Comparison of ENCODE assay signal across 23 cellular contexts in genomic region chr10:67005981-67006380, GRCh38.
"Had no signal": no experiment of that assay in that cellular context is flagged by ENCODE, and none has a peak within 500 bp of the region (broad histone marks: within the 10 kb centered on the region; RNA-seq: fewer than 3 reads in every experiment).

No MANE protein-coding gene starts in this region.

- H2AFZ ChIP-seq: PC-9 had no signal

- H3K4me3 ChIP-seq: PC-9, Peyer's patch, SJSA1, SK-N-MC had no signal

- H3K9me3 ChIP-seq: Peyer's patch, SJSA1 had no signal

- ATAC-seq: HepG2 had no signal

- H3K36me3 ChIP-seq: Peyer's patch, SJSA1 had no signal

- DNase-seq: IMR-90, KG1, NCI-H1092, NCI-H1105 treated with DMSO at 0.1 percent for 48 hours, NCI-H1417 treated with DMSO at 0.1 percent for 48 hours, NCI-H146, NCI-H1694 treated with DMSO at 0.1 percent for 48 hours, NCI-H1930, NCI-H2081, NCI-H2107, NCI-H2227 treated with DMSO at 0.1 percent for 48 hours, NCI-H524, NCI-H526 treated with DMSO at 0.1 percent for 48 hours, NCI-H748 treated with DMSO at 0.1 percent for 48 hours, OCI-M1, PC-9, Peyer's patch, Right ventricle myocardium superior, SIG-M5, T-helper 1 cell had no signal

- H3K27me3 ChIP-seq: Peyer's patch, SJSA1 had no signal

- H3K4me1 ChIP-seq: Peyer's patch, SJSA1 had no signal

- H3K4me2 ChIP-seq: PC-9 had no signal

- H3K27ac ChIP-seq: PC-9, Peyer's patch, SJSA1, SK-N-MC had no signal
